ENCODE assay signal across 18 cellular contexts in the genomic region with DNA sequence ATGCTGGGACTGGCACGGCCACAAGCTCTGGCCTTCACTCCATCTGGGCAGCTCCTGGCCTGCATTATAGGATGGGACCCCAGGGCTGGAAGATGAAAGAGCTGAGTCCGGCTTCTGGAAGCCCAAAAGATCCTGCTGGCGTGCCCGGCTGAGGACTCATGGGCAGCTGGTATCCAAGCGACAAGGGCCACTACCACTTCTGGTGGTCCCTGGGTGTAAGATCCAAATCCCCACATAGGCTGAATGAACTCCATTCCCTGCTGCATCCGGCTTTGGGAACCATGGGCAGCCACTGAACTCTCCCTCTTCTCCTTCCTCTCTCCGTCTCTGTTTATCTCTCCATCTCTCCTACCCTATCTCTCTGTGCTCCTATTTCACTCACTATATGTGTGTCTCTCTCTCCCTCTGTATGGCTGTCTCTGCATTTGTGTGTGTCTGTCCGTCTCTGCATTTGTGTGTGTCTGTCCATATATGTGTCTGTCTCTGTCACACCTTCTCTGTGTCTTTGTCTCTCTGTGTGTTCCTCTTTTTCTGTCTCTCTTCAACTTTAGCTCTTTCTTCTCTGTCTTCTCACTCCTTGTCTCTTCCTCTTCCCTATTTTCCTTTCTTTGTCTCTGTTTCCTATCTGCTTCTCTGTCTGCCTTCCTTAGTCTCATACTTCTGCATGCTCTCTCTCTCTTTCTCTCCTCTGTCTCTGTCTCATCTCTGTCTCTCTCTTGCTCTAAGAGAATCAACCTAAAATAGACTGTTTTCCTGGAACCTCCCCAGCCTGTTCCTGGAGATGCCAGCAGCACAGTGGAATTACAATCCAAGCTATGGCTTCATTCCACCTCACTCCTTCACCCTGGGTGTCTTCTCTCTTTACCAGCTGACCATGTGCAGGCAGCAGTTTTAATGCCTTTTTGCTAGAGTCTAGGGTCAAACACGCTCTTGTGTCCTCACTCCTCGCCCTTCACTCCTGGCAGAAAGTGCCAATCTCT.
A peak's percentile ranks its signal among the peaks of the same experiment; 100 is the strongest.
DNase-seq lines count a peak whose midpoint lies in the region; ATAC-seq, FAIRE-seq and TF ChIP-seq lines count a peak whose summit lies in the region.
"Had no signal": no experiment of that assay in that cellular context is flagged by ENCODE, and none has a peak within 500 bp of the region (broad histone marks: within the 10 kb centered on the region; RNA-seq: fewer than 3 reads in every experiment).

No MANE protein-coding gene starts in this region.

- H2BK20ac ChIP-seq in IMR-90 (ENCODE audit: low read depth, low read length), result no peak overlapping the region

- H2AK9ac ChIP-seq in IMR-90 (replicated peaks; ENCODE audit: low read depth, low read length, poor library complexity), result no peak overlapping the region

- H2BK15ac ChIP-seq in IMR-90 (ENCODE audit: low read depth, low read length), result no peak overlapping the region
- no peak overlapping the region for H2BK15ac ChIP-seq in mesendoderm (replicated peaks; ENCODE audit: low read depth)

- H3K79me2 ChIP-seq in K562 (ENCODE audit: control insufficient read depth, insufficient read depth, low read length), result no peaks in the 10 kb centered on the region
- no peaks in the 10 kb centered on the region for H3K79me2 ChIP-seq in osteoblast (ENCODE audit: insufficient read depth, low read length)
- no peaks in the 10 kb centered on the region for H3K79me2 ChIP-seq in mesendoderm (ENCODE audit: control insufficient read depth, insufficient read depth, low read length)

- H3K9ac ChIP-seq in IMR-90 (ENCODE audit: low read depth, low read length), result no peak overlapping the region
- H3K9ac ChIP-seq in K562 (ENCODE audit: insufficient read depth in 1 of 2, low read depth in 2 of 2, low read length in 2 of 2), result no peak overlapping the region
- no peak overlapping the region for H3K9ac ChIP-seq in mesendoderm (ENCODE audit: low read length)

- H3K4me3 ChIP-seq in IMR-90 (ENCODE audit: insufficient read depth, low read depth, low read length) (no peak overlapping the region), K562 (no peak overlapping the region), osteoblast (ENCODE audit: insufficient read depth, low read length) (no peak overlapping the region), mesendoderm (ENCODE audit: low read length) (no peak overlapping the region)
- H3K4me3 ChIP-seq: SJSA1 had no signal

- H3K18ac ChIP-seq in IMR-90 (ENCODE audit: low read depth, low read length) (no peak overlapping the region), mesendoderm (ENCODE audit: low read length) (no peak overlapping the region)

- H4K8ac ChIP-seq in IMR-90 (ENCODE audit: low read depth in 2 of 2, low read length in 2 of 2), result no peak overlapping the region
- H4K8ac ChIP-seq in mesendoderm (ENCODE audit: low read depth, low read length), result no peak overlapping the region

- H4K91ac ChIP-seq in IMR-90 (ENCODE audit: insufficient read depth, low read depth, low read length), result no peak overlapping the region

- H4K5ac ChIP-seq in IMR-90 (ENCODE audit: low read depth, low read length) (no peak overlapping the region), mesendoderm (ENCODE audit: low read length) (no peak overlapping the region)

- dilution Hi-C loops in IMR-90 (cut with HindIII; ENCODE audit: low sequenced_read_pairs, unreplicated experiment), result no loop called here

- TF ChIP-seq CTCF in IMR-90 (conservative IDR thresholded peaks at IDR 0.05; ENCODE audit: low read depth, low read length), result no peak
- no peak for TF ChIP-seq CTCF in K562 (IDR thresholded peaks at IDR 0.05 in 2 of 3, conservative IDR thresholded peaks at IDR 0.05 in 1 of 3; ENCODE audit: insufficient read depth in 2 of 3, low read depth in 1 of 3, low read length in 3 of 3)
- no peak for TF ChIP-seq CTCF in osteoblast (IDR thresholded peaks at IDR 0.05; ENCODE audit: extremely low read depth, low read depth, low read length)

- intact Hi-C loops in IMR-90 (cut with micrococcal nuclease) (no loop called here), K562 (cut with micrococcal nuclease) (no loop called here)

- H3K36me3 ChIP-seq in IMR-90 (ENCODE audit: control insufficient read depth, insufficient read depth, low read length) (no peaks in the 10 kb centered on the region), K562 (ENCODE audit: control insufficient read depth, insufficient read depth, low read length) (no peaks in the 10 kb centered on the region), osteoblast (ENCODE audit: insufficient read depth, low read length) (no peaks in the 10 kb centered on the region), mesendoderm (ENCODE audit: control insufficient read depth, insufficient read depth, low read length) (no peaks in the 10 kb centered on the region)
- H3K36me3 ChIP-seq: SJSA1 had no signal

- in situ Hi-C loops in G401 (cut with HindIII; ENCODE audit: low sequenced_read_pairs), result no loop called here
- in situ Hi-C loops in IMR-90 (cut with MboI; ENCODE audit: low sequenced_read_pairs), result no loop called here
- in situ Hi-C loops in K562 (cut with MboI), result no loop called here

- BruUV-seq in IMR-90 (replicated peaks; lab: Mats Ljungman, UMichigan), result no TSS peak
- BruUV-seq in K562 (replicated peaks; lab: Mats Ljungman, UMichigan), result no TSS peak

- H3K23ac ChIP-seq in IMR-90 (ENCODE audit: low read depth, low read length) (no peak overlapping the region), mesendoderm (ENCODE audit: low read length) (no peak overlapping the region)

- H2BK5ac ChIP-seq in IMR-90 (ENCODE audit: low read depth, low read length, poor library complexity, severe bottlenecking) (no peak overlapping the region), mesendoderm (ENCODE audit: low read length) (no peak overlapping the region)

- TF ChIP-seq RAD21 in IMR-90 (IDR thresholded peaks at IDR 0.05; ENCODE audit: low read length) (no peak), K562 (CRISPR knock-in tag; conservative IDR thresholded peaks at IDR 0.05 in 1 of 2, IDR thresholded peaks at IDR 0.05 in 1 of 2) (no peak)

- H3K79me1 ChIP-seq in IMR-90 (ENCODE audit: low read depth in 1 of 2, low read length in 2 of 2) (no peaks in the 10 kb centered on the region), mesendoderm (ENCODE audit: low read length) (no peaks in the 10 kb centered on the region)

- H3K9me3 ChIP-seq in IMR-90 (ENCODE audit: control insufficient read depth, insufficient read depth, low read length) (no peaks in the 10 kb centered on the region), K562 (replicated peaks; ENCODE audit: control insufficient read depth, insufficient read depth, low read depth, low read length) (no peaks in the 10 kb centered on the region), osteoblast (ENCODE audit: low read depth, low read length) (peaks cover 2% of the 10 kb centered on the region)
- H3K9me3 ChIP-seq: SJSA1 had no signal

- H3K27ac ChIP-seq in IMR-90 (ENCODE audit: insufficient read depth, low read length), result no peak overlapping the region
- H3K27ac ChIP-seq in K562 (ENCODE audit: extremely low read depth, low read depth, low read length), result no peak overlapping the region
- H3K27ac ChIP-seq in osteoblast (ENCODE audit: low read depth, low read length), result no peak overlapping the region
- H3K27ac ChIP-seq in mesendoderm (ENCODE audit: low read depth, low read length), result no peak overlapping the region
- H3K27ac ChIP-seq: SJSA1 had no signal

- H3K27me3 ChIP-seq in IMR-90 (ENCODE audit: control insufficient read depth, insufficient read depth, low read length) (no peaks in the 10 kb centered on the region), K562 (ENCODE audit: control insufficient read depth in 2 of 2, insufficient read depth in 2 of 2, low read length in 2 of 2) (no peaks in the 10 kb centered on the region), osteoblast (ENCODE audit: insufficient read depth, low read length) (no peaks in the 10 kb centered on the region), mesendoderm (ENCODE audit: insufficient read depth, low read length, poor library complexity) (no peaks in the 10 kb centered on the region)
- H3K27me3 ChIP-seq: SJSA1 had no signal

- H4K20me1 ChIP-seq in IMR-90 (ENCODE audit: insufficient read depth, low read length) (no peaks in the 10 kb centered on the region), K562 (replicated peaks; ENCODE audit: control insufficient read depth, insufficient read depth, low read length) (no peaks in the 10 kb centered on the region), osteoblast (ENCODE audit: insufficient read depth, low read length) (no peaks in the 10 kb centered on the region)

- H3K4ac ChIP-seq in IMR-90 (ENCODE audit: low read depth, low read length) (no peak overlapping the region), mesendoderm (ENCODE audit: low read depth, low read length) (no peak overlapping the region)

- CTCF ChIA-PET in IMR-90 (lab: Yijun Ruan, JAX), result no interaction called here
- CTCF ChIA-PET in K562 (lab: Yijun Ruan, JAX; ENCODE audit: low intra/inter-chr PET ratio), result no interaction called here

- H2AFZ ChIP-seq in IMR-90 (replicated peaks; ENCODE audit: low read length, poor library complexity), result peak overlapping the region; percentile 29
- no peak overlapping the region for H2AFZ ChIP-seq in K562 (ENCODE audit: low read depth, low read length)
- H2AFZ ChIP-seq in osteoblast (ENCODE audit: low read length), result peak overlapping the region; percentile 40

- H3K14ac ChIP-seq in IMR-90 (replicated peaks; ENCODE audit: low read depth, low read length), result no peak overlapping the region

- POLR2A ChIA-PET in IMR-90 (lab: Charles Lee; ENCODE audit: unreplicated experiment), result no interaction called here
- POLR2A ChIA-PET in K562 (lab: Yijun Ruan, JAX), result interaction anchor here (0.6 to 0.7 kb wide), 3 partner anchors 204 to 393 kb away, joined by 3 read pairs; no protein-coding TSS in a partner anchor

- H3K9me1 ChIP-seq in IMR-90 (ENCODE audit: insufficient read depth, low read length), result no peaks in the 10 kb centered on the region
- H3K9me1 ChIP-seq in K562 (ENCODE audit: control insufficient read depth, insufficient read depth, low read length), result no peaks in the 10 kb centered on the region

- FAIRE-seq in K562 (lab: Jason Lieb, UNC), result no peak
- FAIRE-seq: D721Med had no signal

- DNase-seq in G401 (ENCODE audit: low spot score) (peak; percentile 1), IMR-90 (no peak), K562 (ENCODE audit: extremely low read depth in 1 of 4, low spot score in 3 of 4) (no peak), osteoblast (ENCODE audit: insufficient read length, low spot score, missing footprints) (peak; percentile 22), NCI-H526 treated with DMSO at 0.1 percent for 48 hours (lab: John Stamatoyannopoulos, UW) (no peak), mesendoderm (no peak)
- no peak for DNase-seq in activated naive CD4-positive, alpha-beta T cell treated with Interleukin-2 at 50 U/mL for 16 hours
- DNase-seq: ACHN; C1 segment of cervical spinal cord; CD8-positive, alpha-beta memory T cell; DMS79 treated with DMSO at 0.1 percent for 48 hours; H7; NCI-H1105; NCI-H2081 treated with DMSO at 0.1 percent for 48 hours; NCI-H446 treated with DMSO at 0.1 percent for 48 hours; NCI-H748 treated with DMSO at 0.1 percent for 48 hours had no signal

- no peak for TF ChIP-seq POLR2A in IMR-90 (IDR thresholded peaks at IDR 0.05; ENCODE audit: low read depth, low read length)
- no peak for TF ChIP-seq POLR2A in K562 (conservative IDR thresholded peaks at IDR 0.05)

- no peak overlapping the region for H3K4me2 ChIP-seq in IMR-90 (ENCODE audit: low read depth, low read length)
- H3K4me2 ChIP-seq in K562 (ENCODE audit: insufficient read depth, low read length), result no peak overlapping the region
- no peak overlapping the region for H3K4me2 ChIP-seq in osteoblast (ENCODE audit: insufficient read depth, low read length)
- no peak overlapping the region for H3K4me2 ChIP-seq in mesendoderm (ENCODE audit: low read length)

- H2AK5ac ChIP-seq in IMR-90 (ENCODE audit: low read depth, low read length) (no peak overlapping the region), mesendoderm (ENCODE audit: low read length) (no peak overlapping the region)

- ATAC-seq in IMR-90 (ENCODE audit: low read depth) (no peak), K562 (no peak)

- H2BK120ac ChIP-seq in IMR-90 (ENCODE audit: low read depth, low read length), result no peak overlapping the region
- H2BK120ac ChIP-seq in mesendoderm (ENCODE audit: low read depth, low read length), result no peak overlapping the region

- H3K56ac ChIP-seq in IMR-90 (ENCODE audit: extremely low read depth, insufficient read depth, low read length), result no peak overlapping the region
- no peak overlapping the region for H3K56ac ChIP-seq in mesendoderm (ENCODE audit: low read length)

- TF ChIP-seq EP300 in K562 (IDR thresholded peaks at IDR 0.05; ENCODE audit: low read length), result no peak

- 87% methylated on average over 3 of the region's 10 CpGs; no CpG with 5 or more reads in 1 of the 2 experiments for WGBS in IMR-90 (ENCODE audit: extremely low coverage in 2 of 2, insufficient read length in 1 of 2), 2 experiments
- under 1% methylated on average over 10 of the region's 10 CpGs for WGBS in K562 (ENCODE audit: insufficient coverage, low coverage, missing lambda C conversion rate)
- WGBS in mesendoderm (ENCODE audit: extremely low coverage, insufficient coverage, low lambda C conversion rate), result no CpG with 5 or more reads among the region's 10 CpGs

- H3K4me1 ChIP-seq in IMR-90 (ENCODE audit: control insufficient read depth, insufficient read depth, low read length) (no peaks in the 10 kb centered on the region), K562 (replicated peaks in 1 of 2; ENCODE audit: control insufficient read depth in 2 of 2, insufficient read depth in 2 of 2, low read length in 2 of 2) (no peaks in the 10 kb centered on the region), osteoblast (ENCODE audit: insufficient read depth, low read length) (peaks cover 4% of the 10 kb centered on the region), mesendoderm (ENCODE audit: control insufficient read depth, low read depth, low read length) (no peaks in the 10 kb centered on the region)
- H3K4me1 ChIP-seq: SJSA1 had no signal

Comparison
In these comparisons a context has a peak if more than half of its experiments do, and no peak if none do; other contexts are left out.
1. DNase-seq: peak in G401 (single experiment) and osteoblast (single experiment); none in IMR-90 (single experiment), K562 (0 of 4), activated naive CD4-positive, alpha-beta T cell treated with Interleukin-2 at 50 U/mL for 16 hours (single experiment), NCI-H526 treated with DMSO at 0.1 percent for 48 hours (single experiment) and mesendoderm (single experiment).